ENCODE assay signal across 22 cellular contexts in the genomic region with DNA sequence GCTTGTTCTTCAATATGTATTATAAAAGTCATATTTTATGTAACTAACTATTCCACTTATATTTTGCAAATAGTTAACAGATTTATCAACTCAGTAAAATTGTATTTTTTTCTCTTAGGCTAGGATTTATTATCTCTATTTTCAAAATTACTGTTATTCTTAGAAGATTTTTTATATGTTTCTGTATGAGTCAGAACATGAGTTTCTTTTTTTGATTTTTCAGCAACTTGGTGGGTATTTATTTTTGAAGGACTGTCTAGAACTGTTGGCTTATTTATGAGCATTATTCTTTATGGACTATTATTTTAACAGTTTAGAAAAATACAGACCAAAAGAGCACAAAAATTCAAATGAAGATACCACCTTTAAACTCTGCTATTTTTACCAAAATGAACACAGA. TPM values are rescaled to one million over a fixed set of nuclear protein-coding genes. Genes with fewer than 3 reads are reported as not detected.
DNase-seq lines count a peak whose midpoint lies in the region; ATAC-seq, FAIRE-seq and TF ChIP-seq lines count a peak whose summit lies in the region.
"Had no signal": no experiment of that assay in that cellular context is flagged by ENCODE, and none has a peak within 500 bp of the region (broad histone marks: within the 10 kb centered on the region; RNA-seq: fewer than 3 reads in every experiment).

No MANE protein-coding gene starts in this region.

- H3K36me3 ChIP-seq in pancreas (peaks cover 4 to 18% (median 9%) of the 10 kb centered on the region in 3 donors), Peyer's patch (peaks cover 0 to 38% (median 0%) of the 10 kb centered on the region in 3 donors)

- TF ChIP-seq CTCF in pancreas (IDR thresholded peaks at IDR 0.05) (no peak), Peyer's patch (IDR thresholded peaks at IDR 0.05) (no peak)

- intact Hi-C loops in pancreas (cut with DNase I) = no loop called here

- no peaks in the 10 kb centered on the region for H3K27me3 ChIP-seq in pancreas
- no peaks in the 10 kb centered on the region for H3K27me3 ChIP-seq in Peyer's patch
- H3K27me3 ChIP-seq: BE2C, MG63 had no signal

- no peak for DNase-seq in activated T-cell treated with anti-CD3 and anti-CD28 coated beads, Interleukin-2, amount 50 U/mL, for 72 hours
- no peak for DNase-seq in activated T-cell treated with anti-CD3 and anti-CD28 coated beads, Interleukin-2, amount 50 U/mL, for 48 hours
- no peak for DNase-seq in RCC 7860 (ENCODE audit: low spot score)
- DNase-seq in pancreas = no peak
- no peak for DNase-seq in Peyer's patch
- DNase-seq: BE2C; CD4-positive, alpha-beta T cell; COR-L47; DMS79 treated with DMSO at 0.1 percent for 48 hours; H7; HFFc6; Kasumi-1; MG63; NCI-H1417 treated with DMSO at 0.1 percent for 48 hours; NCI-H187; NK-92 treated with Interleukin-12 subunit alpha and Interleukin-12 subunit beta, amount 100 ng/mL, for 24 hours had no signal

- no peaks in the 10 kb centered on the region for H3K27me3 Mint-ChIP-seq in activated T-cell treated with anti-CD3 and anti-CD28 coated beads, Interleukin-2, amount 50 U/mL, for 72 hours (ENCODE audit: low read depth)
- H3K27me3 Mint-ChIP-seq: CD4-positive, alpha-beta T cell had no signal

- TF ChIP-seq POLR2A in Peyer's patch (IDR thresholded peaks at IDR 0.05) = no peak

- no peak overlapping the region for H3K27ac ChIP-seq in pancreas
- H3K27ac ChIP-seq in Peyer's patch = no peak overlapping the region

- no peaks in the 10 kb centered on the region for H3K9me3 Mint-ChIP-seq in activated T-cell treated with anti-CD3 and anti-CD28 coated beads, Interleukin-2, amount 50 U/mL, for 72 hours
- H3K9me3 Mint-ChIP-seq: CD4-positive, alpha-beta T cell; HFFc6 had no signal

- peaks cover 1 to 16% (median 16%) of the 10 kb centered on the region in 3 donors for H3K4me1 ChIP-seq in pancreas
- H3K4me1 ChIP-seq in Peyer's patch = peaks cover 0 to 7% (median 0%) of the 10 kb centered on the region in 4 donors
- H3K4me1 ChIP-seq: BE2C had no signal

- H3K4me3 ChIP-seq in pancreas = no peak overlapping the region
- H3K4me3 ChIP-seq in Peyer's patch = no peak overlapping the region
- H3K4me3 ChIP-seq: MG63 had no signal

- no peak for ATAC-seq in activated T-cell treated with anti-CD3 and anti-CD28 coated beads, Interleukin-2, amount 50 U/mL, for 72 hours (replicated peaks in 1 of 2)
- ATAC-seq in pancreas = no peak
- ATAC-seq in GM18520 (IDR thresholded peaks at IDR 0.05; ENCODE audit: unreplicated experiment) = no peak
- no peak for ATAC-seq in GM21528 (IDR thresholded peaks at IDR 0.05; ENCODE audit: low FRiP score, unreplicated experiment)

- FAIRE-seq in RCC 7860 (lab: Jason Lieb, UNC) (peak; percentile 28), endometrium (lab: Jason Lieb, UNC) (peak; percentile 50), pancreas (lab: Jason Lieb, UNC) (peak; percentile 69)
- FAIRE-seq: GM18507 had no signal

- peaks cover 16% of the 10 kb centered on the region for H3K4me1 Mint-ChIP-seq in activated T-cell treated with anti-CD3 and anti-CD28 coated beads, Interleukin-2, amount 50 U/mL, for 72 hours (ENCODE audit: low read depth)

- peak overlapping the region; percentile 33 for H3K27ac Mint-ChIP-seq in activated T-cell treated with anti-CD3 and anti-CD28 coated beads, Interleukin-2, amount 50 U/mL, for 72 hours
- H3K27ac Mint-ChIP-seq: CD4-positive, alpha-beta T cell; HFFc6 had no signal

- H3K9me3 ChIP-seq in pancreas (no peaks in the 10 kb centered on the region), Peyer's patch (no peaks in the 10 kb centered on the region)
- H3K9me3 ChIP-seq: BE2C, MG63 had no signal

- H3K36me3 Mint-ChIP-seq in activated T-cell treated with anti-CD3 and anti-CD28 coated beads, Interleukin-2, amount 50 U/mL, for 72 hours (ENCODE audit: insufficient read depth in 2 of 2) = peaks cover 2 to 28% of the 10 kb centered on the region in 2 donors

- H3K4me3 Mint-ChIP-seq in activated T-cell treated with anti-CD3 and anti-CD28 coated beads, Interleukin-2, amount 50 U/mL, for 72 hours = no peak overlapping the region
- H3K4me3 Mint-ChIP-seq: CD4-positive, alpha-beta T cell; HFFc6 had no signal

RNA-seq across cellular contexts. Expression of a gene that starts 6.8 kb away (rescaled TPM):
- total RNA-seq in activated T-cell treated with anti-CD3 and anti-CD28 coated beads, Interleukin-2, amount 50 U/mL, for 72 hours = 10 to 100 TPM; 49.7 to 51.7 TPM
- 10 to 100 TPM; 16.6 to 26.4 (median 19.9) TPM for total RNA-seq in pancreas
- 10 to 100 TPM; 12.1 to 23.3 TPM for polyA plus RNA-seq in pancreas
- 10 to 100 TPM; 18.3 to 40.4 (median 19.5) TPM for total RNA-seq in Peyer's patch

RNA-seq across cellular contexts. Expression of a gene that starts 7.1 kb away (rescaled TPM):
- 10 to 100 TPM; 49.0 to 51.9 TPM for total RNA-seq in activated T-cell treated with anti-CD3 and anti-CD28 coated beads, Interleukin-2, amount 50 U/mL, for 72 hours
- total RNA-seq in pancreas = 10 to 100 TPM in 5 of 6 donors, 1 to 10 TPM in 1; 9.9 to 35.1 (median 14.4) TPM
- 10 to 100 TPM in 1 of 2 donors, 1 to 10 TPM in 1; 5.3 to 10.1 TPM for polyA plus RNA-seq in pancreas
- 10 to 100 TPM; 39.9 to 96.6 (median 53.1) TPM for total RNA-seq in Peyer's patch

RNA-seq across cellular contexts. Expression of a gene that starts 45.5 kb away (rescaled TPM):
- total RNA-seq in activated T-cell treated with anti-CD3 and anti-CD28 coated beads, Interleukin-2, amount 50 U/mL, for 72 hours = not detected
- total RNA-seq in pancreas (not detected), Peyer's patch (10 to 100 TPM in 1 of 4 donors, 1 to 10 TPM in 1, not detected in 2; 3.1 to 27.5 TPM)
- polyA plus RNA-seq in pancreas = not detected
- total RNA-seq: A172; CD4-positive, alpha-beta T cell; H7; HFFc6; NCI-H460 had no signal
